ENCODE assay signal across 8 cellular contexts in the genomic region with DNA sequence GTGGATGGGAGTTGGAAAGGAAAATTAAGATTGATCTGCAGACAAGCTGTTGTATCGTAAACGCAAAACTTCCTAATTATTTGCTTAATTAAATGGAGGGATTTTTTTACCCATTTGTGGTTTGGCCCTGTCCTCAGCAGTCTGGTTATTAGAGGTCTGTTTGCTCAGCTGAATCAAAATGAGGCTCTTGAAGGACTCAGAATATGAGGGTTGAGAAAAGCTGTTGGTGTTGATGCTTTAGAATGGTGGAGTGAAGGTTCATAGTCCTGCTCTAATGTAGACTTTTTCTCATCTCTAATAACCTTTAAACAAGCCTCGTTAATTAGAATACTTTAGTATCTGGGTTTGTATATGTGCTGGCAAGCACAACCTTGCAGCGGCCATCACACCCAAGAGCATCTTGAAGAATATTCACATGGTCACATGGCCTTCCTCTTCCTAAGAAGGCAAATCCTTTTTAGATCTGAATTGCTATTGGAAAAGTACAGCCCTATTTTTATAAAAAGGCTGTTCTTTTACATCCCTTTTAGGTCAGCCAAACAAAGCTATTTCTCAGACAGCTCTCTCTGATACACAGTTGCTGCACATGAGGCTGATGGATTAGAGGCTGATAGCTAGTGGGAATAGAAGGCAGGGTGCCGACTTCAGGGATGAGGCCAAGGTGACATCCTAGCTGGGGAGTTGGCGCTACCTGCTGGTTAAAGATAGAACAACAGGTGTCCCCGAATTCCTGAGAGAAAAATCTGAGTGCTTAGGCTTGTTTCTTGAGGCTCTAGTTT. TPM values are rescaled to one million over a fixed set of nuclear protein-coding genes. Genes with fewer than 3 reads are reported as not detected.
A peak's percentile ranks its signal among the peaks of the same experiment; 100 is the strongest.
DNase-seq lines count a peak whose midpoint lies in the region; ATAC-seq and TF ChIP-seq lines count a peak whose summit lies in the region.

No MANE protein-coding gene starts in this region.

- no peaks in the 10 kb centered on the region for H3K27me3 ChIP-seq in HCT116 (ENCODE audit: insufficient read depth, low read length)
- H3K27me3 ChIP-seq in effector memory CD4-positive, alpha-beta T cell (replicated peaks; ENCODE audit: control insufficient read depth, insufficient read depth, low read length, poor library complexity, severe bottlenecking), result no peaks in the 10 kb centered on the region

- peak; percentile 90 for ATAC-seq in HCT116
- peak; percentile 57 for ATAC-seq in memory B cell (ENCODE audit: low read depth)
- ATAC-seq in GM21526 (IDR thresholded peaks at IDR 0.05; ENCODE audit: low FRiP score, unreplicated experiment), result no peak

- peak; percentile 17 to 49 for DNase-seq in AML-193 (lab: John Stamatoyannopoulos, UW)
- peak; percentile 55 for DNase-seq in HCT116 (ENCODE audit: low read depth, low spot score)
- peak; percentile 52 for DNase-seq in NCI-H82 treated with DMSO at 0.1 percent for 48 hours (lab: John Stamatoyannopoulos, UW; ENCODE audit: unreplicated experiment)
- DNase-seq in activated CD8-positive, alpha-beta memory T cell treated with anti-CD3 and anti-CD28 coated beads for 24 hours, result peak; percentile 87
- peak; percentile 38 to 57 (median 47) for DNase-seq in effector memory CD4-positive, alpha-beta T cell
- DNase-seq in memory B cell (ENCODE audit: low spot score in 2 of 2), result peak; percentile 54 to 73
- DNase-seq in stimulated activated CD8-positive, alpha-beta memory T cell treated with anti-CD3 and anti-CD28 coated beads, Interleukin-4, amount 100 ng/mL, for 24 hours (ENCODE audit: low read depth), result peak; percentile 40

- H3K9me3 ChIP-seq in HCT116 (ENCODE audit: control insufficient read depth in 1 of 2, insufficient read depth in 1 of 2, low read depth in 1 of 2, low read length in 2 of 2), result no peaks in the 10 kb centered on the region
- no peaks in the 10 kb centered on the region for H3K9me3 ChIP-seq in effector memory CD4-positive, alpha-beta T cell (ENCODE audit: control insufficient read depth, low read length)

- H3K9me3 Mint-ChIP-seq in memory B cell, result no peaks in the 10 kb centered on the region

- H4K20me1 ChIP-seq in HCT116 (ENCODE audit: insufficient read depth), result no peaks in the 10 kb centered on the region

- no peak for TF ChIP-seq POLR2A in HCT116 (IDR thresholded peaks at IDR 0.05; ENCODE audit: borderline replicate concordance, extremely low read depth, insufficient read depth, insufficient read length)

- peak; percentile 98 for TF ChIP-seq RAD21 in HCT116 (IDR thresholded peaks at IDR 0.05; ENCODE audit: low read depth)

- no peak overlapping the region for H3K4me2 ChIP-seq in HCT116 (ENCODE audit: low read length)

- CTCF ChIA-PET in HCT116 (lab: Charles Lee), result interaction anchor here (0.7 to 3.2 kb wide), 28 partner anchors 8 to 394 kb away, joined by 3 to 55 read pairs (median 5); no protein-coding TSS in a partner anchor

- peak; percentile 84 to 92 (median 92) for TF ChIP-seq CTCF in HCT116 (IDR thresholded peaks at IDR 0.05 in 2 of 3, conservative IDR thresholded peaks at IDR 0.05 in 1 of 3; ENCODE audit: borderline replicate concordance in 1 of 3, insufficient read depth in 1 of 3, low read depth in 2 of 3, low read length in 2 of 3)

- intact Hi-C loops in HCT116 (cut with micrococcal nuclease), result loop anchor here (1.0 to 2.0 kb wide), 5 partner anchors 66 to 280 kb away; no protein-coding TSS in a partner anchor

- H3K4me1 Mint-ChIP-seq in memory B cell, result peaks cover 14% of the 10 kb centered on the region

- no peak overlapping the region for H2AFZ ChIP-seq in HCT116 (ENCODE audit: low read depth, low read length, poor library complexity, severe bottlenecking)

- RAD21 ChIA-PET in HCT116 (lab: Charles Lee; ENCODE audit: low non-redundant PET in 1 of 2, low total read pairs in 2 of 2, uncharacterized antibody in 2 of 2, unreplicated experiment in 2 of 2), result interaction anchor here (0.8 to 1.4 kb wide), 7 partner anchors 64 to 160 kb away, joined by 3 to 11 read pairs (median 5); no protein-coding TSS in a partner anchor

- peaks cover 8% of the 10 kb centered on the region for H3K36me3 Mint-ChIP-seq in memory B cell

- no TSS peak for BruUV-seq in HCT116 (replicated peaks; lab: Mats Ljungman, UMichigan)

- POLR2A ChIA-PET in HCT116 (lab: Charles Lee), result interaction anchor here (1.3 kb wide), 1 partner anchor 66 kb away, joined by 4 read pairs; no protein-coding TSS in a partner anchor

- no peaks in the 10 kb centered on the region for H3K79me2 ChIP-seq in HCT116 (ENCODE audit: insufficient read depth, low read length)

- no peak overlapping the region for H3K9ac ChIP-seq in HCT116 (ENCODE audit: low read length)

- no peak overlapping the region for H3K4me3 Mint-ChIP-seq in memory B cell

- H3K27ac Mint-ChIP-seq in memory B cell, result no peak overlapping the region

- peaks cover 0 to 3% of the 10 kb centered on the region in 2 experiments; a peak in 1 of 4 replicates for H3K4me1 ChIP-seq in HCT116 (ENCODE audit: control insufficient read depth in 1 of 2, insufficient read depth in 2 of 2, low read length in 2 of 2)
- peaks cover 11% of the 10 kb centered on the region for H3K4me1 ChIP-seq in effector memory CD4-positive, alpha-beta T cell (ENCODE audit: control insufficient read depth, insufficient read depth, low read length, poor library complexity, severe bottlenecking)

- H3K4me3 ChIP-seq in HCT116 (replicated peaks in 1 of 2; ENCODE audit: low read depth in 1 of 2, low read length in 2 of 2), result no peak overlapping the region
- no peak overlapping the region for H3K4me3 ChIP-seq in effector memory CD4-positive, alpha-beta T cell (ENCODE audit: insufficient read depth, low read depth, low read length, poor library complexity, severe bottlenecking)

- H3K9me2 ChIP-seq in HCT116 (ENCODE audit: insufficient read depth), result no peaks in the 10 kb centered on the region

- no peak overlapping the region for H3K27ac ChIP-seq in HCT116 (ENCODE audit: low read depth, low read length)
- peak overlapping the region; percentile 29 for H3K27ac ChIP-seq in effector memory CD4-positive, alpha-beta T cell (ENCODE audit: insufficient read depth, low read length, poor library complexity, severe bottlenecking)

- H3K36me3 ChIP-seq in HCT116 (ENCODE audit: control insufficient read depth in 1 of 2, insufficient read depth in 2 of 2, low read length in 2 of 2), result no peaks in the 10 kb centered on the region
- H3K36me3 ChIP-seq in effector memory CD4-positive, alpha-beta T cell (ENCODE audit: control insufficient read depth, insufficient read depth, low read length), result peaks cover 57% of the 10 kb centered on the region

- no peaks in the 10 kb centered on the region for H3K27me3 Mint-ChIP-seq in memory B cell

TF ChIP-seq in HCT116, 20 proteins besides CTCF, POLR2A, EP300 and RAD21:
- TF ChIP-seq FOSL1 (IDR thresholded peaks at IDR 0.05; ENCODE audit: low read depth) (no peak), SP1 (IDR thresholded peaks at IDR 0.05; ENCODE audit: low read depth) (no peak), JUND (IDR thresholded peaks at IDR 0.05) (no peak), POLR2AphosphoS5 (IDR thresholded peaks at IDR 0.05; ENCODE audit: low read depth, low read length) (no peak), ZFX (IDR thresholded peaks at IDR 0.05) (no peak), TCF7L2 (IDR thresholded peaks at IDR 0.05; ENCODE audit: borderline replicate concordance, extremely low read depth, insufficient read depth, insufficient read length) (no peak), EGR1 (IDR thresholded peaks at IDR 0.05; ENCODE audit: low read depth) (no peak), YY1 (IDR thresholded peaks at IDR 0.05; ENCODE audit: extremely low read depth, insufficient replicate concordance, low read depth, low read length) (no peak), ZNF274 (IDR thresholded peaks at IDR 0.05; ENCODE audit: low read depth, low read length) (no peak), CEBPB (IDR thresholded peaks at IDR 0.05; ENCODE audit: low read depth) (no peak)
- TF ChIP-seq, protein P1, sequence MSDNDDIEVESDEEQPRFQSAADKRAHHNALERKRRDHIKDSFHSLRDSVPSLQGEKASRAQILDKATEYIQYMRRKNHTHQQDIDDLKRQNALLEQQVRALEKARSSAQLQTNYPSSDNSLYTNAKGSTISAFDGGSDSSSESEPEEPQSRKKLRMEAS (IDR thresholded peaks at IDR 0.05), result no peak
- TF ChIP-seq, protein P2, sequence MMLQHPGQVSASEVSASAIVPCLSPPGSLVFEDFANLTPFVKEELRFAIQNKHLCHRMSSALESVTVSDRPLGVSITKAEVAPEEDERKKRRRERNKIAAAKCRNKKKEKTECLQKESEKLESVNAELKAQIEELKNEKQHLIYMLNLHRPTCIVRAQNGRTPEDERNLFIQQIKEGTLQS (IDR thresholded peaks at IDR 0.05), result no peak

RNA-seq across cellular contexts. Expression of gene MACF1, which starts 53.8 kb away (rescaled TPM):
- 146 TPM for total RNA-seq in HCT116 (2021; ENCODE audit: unreplicated experiment)
- polyA plus RNA-seq in HCT116 (2012), result 53.8 and 67.2 TPM in 2 replicates

Comparison
In these comparisons a context has a peak if more than half of its experiments do, and no peak if none do; other contexts are left out.
1. DNase-seq: peak in every context shown above with its lines; median percentile 87 in activated CD8-positive, alpha-beta memory T cell treated with anti-CD3 and anti-CD28 coated beads for 24 hours; 64 in memory B cell; 55 in HCT116; 52 in NCI-H82 treated with DMSO at 0.1 percent for 48 hours; 47 in effector memory CD4-positive, alpha-beta T cell; 40 in stimulated activated CD8-positive, alpha-beta memory T cell treated with anti-CD3 and anti-CD28 coated beads, Interleukin-4, amount 100 ng/mL, for 24 hours; 33 in AML-193.